Comparison of ENCODE assay signal across 1 cellular context in genomic region chr10:80500572-80501380, GRCh38.
A peak's percentile ranks its signal among the peaks of the same experiment; 100 is the strongest.
TF ChIP-seq lines count a peak whose summit lies in the region.

No MANE protein-coding gene starts in this region.

TF ChIP-seq in HepG2, 621 proteins besides CTCF, POLR2A, EP300 and RAD21 (continued from another document):
- no peak for TF ChIP-seq TOE1 (CRISPR knock-in tag; IDR thresholded peaks at IDR 0.05)
- peak; percentile 68; the same call in 1 of the 2 replicates for TF ChIP-seq ZBTB38 (CRISPR knock-in tag; IDR thresholded peaks at IDR 0.05)
- peak; percentile 52 for TF ChIP-seq RBM22 (optimal IDR thresholded peaks at IDR 0.05; ENCODE audit: low read length)
- no peak for TF ChIP-seq DBP (CRISPR knock-in tag; IDR thresholded peaks at IDR 0.05; ENCODE audit: not compliant biosample characterization)
- TF ChIP-seq ARID3A (IDR thresholded peaks at IDR 0.05; ENCODE audit: low read depth, low read length) = no peak
- peak; percentile 16 for TF ChIP-seq TEAD3 (CRISPR knock-in tag; optimal IDR thresholded peaks at IDR 0.05; ENCODE audit: borderline replicate concordance)
- no peak for TF ChIP-seq ZNF264 (CRISPR knock-in tag; IDR thresholded peaks at IDR 0.05)
- peak; percentile 93 for TF ChIP-seq ZBTB33 (CRISPR knock-in tag; IDR thresholded peaks at IDR 0.05)
- no peak for TF ChIP-seq ZNF644 (CRISPR knock-in tag; IDR thresholded peaks at IDR 0.05; ENCODE audit: low read depth)
- TF ChIP-seq ZNF770 (CRISPR knock-in tag; IDR thresholded peaks at IDR 0.05) = peak; percentile 57; the same call in 1 of the 2 replicates
